11 cellular contexts compared by ENCODE assay signal in genomic region chr17:60151355-60151754, GRCh38. TPM values are rescaled to one million over a fixed set of nuclear protein-coding genes. Genes with fewer than 3 reads are reported as not detected.
DNase-seq lines count a peak whose midpoint lies in the region; ATAC-seq and TF ChIP-seq lines count a peak whose summit lies in the region.
"Had no signal": no experiment of that assay in that cellular context is flagged by ENCODE, and none has a peak within 500 bp of the region (broad histone marks: within the 10 kb centered on the region; RNA-seq: fewer than 3 reads in every experiment).

No MANE protein-coding gene starts in this region.

- WGBS in lung, 2 donors, result 28 to 36% methylated on average over 5 of the region's 5 CpGs

- H3K36me3 ChIP-seq in OCI-LY3 (replicated peaks; ENCODE audit: low read depth, low read length) (no peaks in the 10 kb centered on the region), lung (ENCODE audit: control insufficient read depth in 2 of 2, insufficient read depth in 2 of 2, low read length in 2 of 2) (no peaks in the 10 kb centered on the region)

- no peaks in the 10 kb centered on the region for H3K9me3 ChIP-seq in OCI-LY3 (ENCODE audit: insufficient read depth, low read length)
- peaks cover 0 to 2% of the 10 kb centered on the region in 2 donors for H3K9me3 ChIP-seq in lung (ENCODE audit: control insufficient read depth in 2 of 2, insufficient read depth in 1 of 2, low read length in 1 of 2)

- H3K27ac ChIP-seq in OCI-LY3 (ENCODE audit: low read length), result no peak overlapping the region
- peak overlapping the region in 1 of 2 donors; percentile 78 for H3K27ac ChIP-seq in lung (ENCODE audit: low read depth in 1 of 2, low read length in 1 of 2)

- H3K4me3 ChIP-seq in OCI-LY3 (ENCODE audit: low read length), result peak overlapping the region; percentile 71
- peak overlapping the region; percentile 49 for H3K4me3 ChIP-seq in lung

- no peak overlapping the region for H3K9ac ChIP-seq in OCI-LY3 (ENCODE audit: low read length)

- H3K4me1 ChIP-seq in OCI-LY3 (ENCODE audit: low read length), result peaks cover 14% of the 10 kb centered on the region
- peaks cover 0 to 9% of the 10 kb centered on the region in 2 donors for H3K4me1 ChIP-seq in lung (ENCODE audit: control insufficient read depth in 2 of 2, insufficient read depth in 2 of 2, low read length in 2 of 2)

- TF ChIP-seq CTCF in GM10266 (IDR thresholded peaks at IDR 0.05; ENCODE audit: control insufficient read depth, insufficient read depth, low read depth, missing control alignments) (no peak), OCI-LY3 (IDR thresholded peaks at IDR 0.05; ENCODE audit: low read depth, low read length) (no peak), lung (IDR thresholded peaks at IDR 0.05; ENCODE audit: control extremely low read depth, extremely low read depth) (no peak)

- no peaks in the 10 kb centered on the region for H3K79me2 ChIP-seq in OCI-LY3 (ENCODE audit: low read length)

- H2AFZ ChIP-seq in OCI-LY3 (ENCODE audit: low read depth, low read length), result peak overlapping the region; percentile 58

- no peaks in the 10 kb centered on the region for H4K20me1 ChIP-seq in OCI-LY3 (ENCODE audit: insufficient read depth, low read length)

- DNase-seq in GM10266 (ENCODE audit: extremely low spot score) (peak; percentile 46), lung (ENCODE audit: low spot score) (no peak), GM19240 (ENCODE audit: insufficient read length, low spot score) (no peak), NCI-H1105 treated with DMSO at 0.1 percent for 48 hours (lab: John Stamatoyannopoulos, UW) (no peak), mucosa of gallbladder (ENCODE audit: low spot score) (no peak)
- DNase-seq: activated T-cell treated with anti-CD3 and anti-CD28 coated beads, Interleukin-2, amount 50 U/mL, for 1 hour; mesenchymal stem cell had no signal

- no peaks in the 10 kb centered on the region for H3K27me3 ChIP-seq in OCI-LY3 (ENCODE audit: low read depth, low read length)
- no peaks in the 10 kb centered on the region for H3K27me3 ChIP-seq in lung (ENCODE audit: control insufficient read depth, insufficient read depth)

- H3K4me2 ChIP-seq in OCI-LY3 (ENCODE audit: low read length), result peak overlapping the region; percentile 74

- peak; percentile 49 for ATAC-seq in GM19438 (IDR thresholded peaks at IDR 0.05; ENCODE audit: low read depth, unreplicated experiment)
- ATAC-seq in lung (ENCODE audit: insufficient read depth, low FRiP score), result no peak
- no peak for ATAC-seq in GM21390 (IDR thresholded peaks at IDR 0.05; ENCODE audit: unreplicated experiment)
- ATAC-seq: Panc1 had no signal

RNA-seq across cellular contexts. Expression of gene CA4, which starts 1.6 kb away (rescaled TPM):
- total RNA-seq in lung (10 to 100 TPM; 50.0 to 57.3 TPM), mucosa of gallbladder (328 TPM)
- 10 to 100 TPM; 57.3 to 57.6 TPM for polyA plus RNA-seq in lung
